ENCODE assay signal across 38 cellular contexts in genomic region chr1:60374537-60374936, GRCh38.
"Had no signal": no experiment of that assay in that cellular context is flagged by ENCODE, and none has a peak within 500 bp of the region (broad histone marks: within the 10 kb centered on the region; RNA-seq: fewer than 3 reads in every experiment).

No MANE protein-coding gene starts in this region.

- H3K4me1 ChIP-seq: adrenal gland, body of pancreas, breast epithelium had no signal

- H3K27me3 Mint-ChIP-seq: activated CD4-positive, alpha-beta memory T cell treated with anti-CD3 and anti-CD28 coated beads, Interleukin-2, amount 10 ng/mL, durations not matched to agents 7 days and 5 days; activated CD4-positive, alpha-beta T cell treated with anti-CD3 and anti-CD28 coated beads, Interleukin-2, amount 10 ng/mL, durations not matched to agents 7 days and 5 days; activated naive CD8-positive, alpha-beta T cell treated with anti-CD3 and anti-CD28 coated beads for 36 hours had no signal

- H3K9me3 ChIP-seq: adrenal gland, body of pancreas had no signal

- H3K27ac Mint-ChIP-seq: activated CD4-positive, alpha-beta memory T cell treated with anti-CD3 and anti-CD28 coated beads, Interleukin-2, amount 10 ng/mL, durations not matched to agents 7 days and 5 days; activated CD4-positive, alpha-beta T cell treated with anti-CD3 and anti-CD28 coated beads for 36 hours; activated CD4-positive, alpha-beta T cell treated with anti-CD3 and anti-CD28 coated beads, Interleukin-2, amount 10 ng/mL, durations not matched to agents 7 days and 5 days; activated naive CD4-positive, alpha-beta T cell treated with anti-CD3 and anti-CD28 coated beads for 36 hours; activated naive CD4-positive, alpha-beta T cell treated with anti-CD3 and anti-CD28 coated beads, Interleukin-2, amount 50 U/mL, for 72 hours; activated naive CD8-positive, alpha-beta T cell treated with anti-CD3 and anti-CD28 coated beads for 36 hours; activated T-cell treated with anti-CD3 and anti-CD28 coated beads, Interleukin-2, amount 50 U/mL, for 72 hours; activated T-helper 1 cell treated with anti-CD3 and anti-CD28 coated beads, Interleukin-12 subunit alpha, Interleukin-12 subunit beta, Interleukin-2, Interleukin-4 antibody, amounts not matched to agents 30 ng/mL and 10 ng/mL and 1 ng/mL, durations not matched to agents 14 hours and 24 hours and 36 hours; activated T-helper 17 cell treated with anti-CD3 and anti-CD28 coated beads, Interleukin-2, amount 50 U/mL, for 72 hours; T-helper 1 cell treated with Interleukin-12 subunit alpha and Interleukin-12 subunit beta and Interleukin-4 antibody, amounts not matched to agents 30 μg/mL and 1 μg/mL, for 36 hours; T-helper 2 cell treated with Interferon-gamma antibody and Interleukin-4, amounts not matched to agents 5 μg/mL and 100 μg/mL, for 36 hours; WTC11 had no signal

- H3K36me3 Mint-ChIP-seq: activated naive CD4-positive, alpha-beta T cell treated with anti-CD3 and anti-CD28 coated beads, Interleukin-2, amount 50 U/mL, for 72 hours; activated naive CD8-positive, alpha-beta T cell treated with anti-CD3 and anti-CD28 coated beads for 36 hours had no signal

- H3K4me1 Mint-ChIP-seq: activated CD4-positive, alpha-beta memory T cell treated with anti-CD3 and anti-CD28 coated beads, Interleukin-2, amount 10 ng/mL, durations not matched to agents 7 days and 5 days; activated CD4-positive, alpha-beta T cell treated with anti-CD3 and anti-CD28 coated beads for 36 hours; activated CD4-positive, alpha-beta T cell treated with anti-CD3 and anti-CD28 coated beads, Interleukin-2, amount 10 ng/mL, durations not matched to agents 7 days and 5 days; activated naive CD8-positive, alpha-beta T cell treated with anti-CD3 and anti-CD28 coated beads for 36 hours; activated T-helper 17 cell treated with anti-CD3 and anti-CD28 coated beads, Interleukin-2, amount 50 U/mL, for 72 hours; WTC11 had no signal

- H3K9me3 Mint-ChIP-seq: activated naive CD4-positive, alpha-beta T cell treated with anti-CD3 and anti-CD28 coated beads for 36 hours; T-helper 1 cell treated with Interleukin-12 subunit alpha and Interleukin-12 subunit beta and Interleukin-4 antibody, amounts not matched to agents 30 μg/mL and 1 μg/mL, for 36 hours; T-helper 2 cell treated with Interferon-gamma antibody and Interleukin-4, amounts not matched to agents 5 μg/mL and 100 μg/mL, for 36 hours had no signal

- FAIRE-seq: astrocyte, colon, TTC549 had no signal

- DNase-seq: activated CD4-positive, alpha-beta memory T cell treated with anti-CD3 and anti-CD28 coated beads, Interleukin-2, amount 10 ng/mL, durations not matched to agents 7 days and 5 days; activated CD4-positive, alpha-beta T cell treated with anti-CD3 and anti-CD28 coated beads for 1 hour; activated CD4-positive, alpha-beta T cell treated with anti-CD3 and anti-CD28 coated beads for 36 hours; activated CD4-positive, alpha-beta T cell treated with anti-CD3 and anti-CD28 coated beads for 48 hours; activated CD4-positive, alpha-beta T cell treated with anti-CD3 and anti-CD28 coated beads, Interleukin-2, amount 10 ng/mL, durations not matched to agents 7 days and 5 days; activated CD4-positive, alpha-beta T cell treated with anti-CD3 and anti-CD28 coated beads, Interleukin-2, amount 50 U/mL, for 48 hours; activated CD4-positive, CD25-positive, alpha-beta regulatory T cell; activated CD8-positive, alpha-beta memory T cell treated with anti-CD3 and anti-CD28 coated beads, Interleukin-2, amount 50 U/mL, for 4 hours; activated effector memory CD4-positive, alpha-beta T cell treated with anti-CD3 and anti-CD28 coated beads, Interleukin-2, amount 50 U/mL, for 16 hours; activated gamma-delta T cell treated with Interleukin-2 at 50 U/mL for 16 hours; activated naive CD4-positive, alpha-beta T cell; activated naive CD4-positive, alpha-beta T cell treated with anti-CD3 and anti-CD28 coated beads for 36 hours; activated naive CD4-positive, alpha-beta T cell treated with anti-CD3 and anti-CD28 coated beads, Interleukin-2, amount 50 U/mL, for 16 hours; activated naive CD8-positive, alpha-beta T cell treated with anti-CD3 and anti-CD28 coated beads for 36 hours; activated T-cell treated with anti-CD3 and anti-CD28 coated beads for 4 hours; activated T-cell treated with anti-CD3 and anti-CD28 coated beads, Interleukin-2, amount 50 U/mL, for 1 hour; activated T-cell treated with anti-CD3 and anti-CD28 coated beads, Interleukin-2, amount 50 U/mL, for 4 hours; activated T-cell treated with anti-CD3 and anti-CD28 coated beads, Interleukin-2, amount 50 U/mL, for 72 hours; adrenal gland; amniotic stem cell; aorta; body of pancreas; brain microvascular endothelial cell; central memory CD4-positive, alpha-beta T cell; T-helper 2 cell; T-helper 9 cell; WERI-Rb-1 had no signal

- H3K36me3 ChIP-seq: adrenal gland, brain microvascular endothelial cell, breast epithelium, WERI-Rb-1 had no signal

- ATAC-seq: activated CD4-positive, alpha-beta T cell treated with anti-CD3 and anti-CD28 coated beads for 36 hours; activated CD4-positive, CD25-positive, alpha-beta regulatory T cell treated with anti-CD3 and anti-CD28 coated beads, Interleukin-2, amount 50 U/mL, for 24 hours; activated naive CD4-positive, alpha-beta T cell treated with anti-CD3 and anti-CD28 coated beads, Interleukin-2, amount 50 U/mL, for 72 hours; activated T-cell treated with anti-CD3 and anti-CD28 coated beads, Interleukin-2, amount 50 U/mL, for 4 hours; activated T-cell treated with anti-CD3 and anti-CD28 coated beads, Interleukin-2, amount 50 U/mL, for 72 hours; activated T-helper 17 cell treated with anti-CD3 and anti-CD28 coated beads, Interleukin-2, amount 50 U/mL, for 72 hours; body of pancreas; WTC11 had no signal

- H3K4me3 ChIP-seq: adrenal gland, body of pancreas, breast epithelium had no signal

- H3K27me3 ChIP-seq: adrenal gland, body of pancreas, brain microvascular endothelial cell, breast epithelium had no signal

- H3K27ac ChIP-seq: adrenal gland, body of pancreas, brain microvascular endothelial cell, breast epithelium, WERI-Rb-1 had no signal

- H3K4me3 Mint-ChIP-seq: activated CD4-positive, alpha-beta memory T cell treated with anti-CD3 and anti-CD28 coated beads, Interleukin-2, amount 10 ng/mL, durations not matched to agents 7 days and 5 days; activated CD4-positive, alpha-beta T cell treated with anti-CD3 and anti-CD28 coated beads for 36 hours; activated CD4-positive, alpha-beta T cell treated with anti-CD3 and anti-CD28 coated beads, Interleukin-2, amount 10 ng/mL, durations not matched to agents 7 days and 5 days; activated naive CD4-positive, alpha-beta T cell treated with anti-CD3 and anti-CD28 coated beads for 36 hours; activated naive CD8-positive, alpha-beta T cell treated with anti-CD3 and anti-CD28 coated beads for 36 hours; activated T-cell treated with anti-CD3 and anti-CD28 coated beads, Interleukin-2, amount 50 U/mL, for 4 hours; activated T-cell treated with anti-CD3 and anti-CD28 coated beads, Interleukin-2, amount 50 U/mL, for 72 hours; activated T-helper 1 cell treated with anti-CD3 and anti-CD28 coated beads, Interleukin-12 subunit alpha, Interleukin-12 subunit beta, Interleukin-2, Interleukin-4 antibody, amounts not matched to agents 30 ng/mL and 10 ng/mL and 1 ng/mL, durations not matched to agents 14 hours and 24 hours and 36 hours; activated T-helper 17 cell treated with anti-CD3 and anti-CD28 coated beads, Interleukin-2, amount 50 U/mL, for 72 hours; T-helper 1 cell treated with Interleukin-12 subunit alpha and Interleukin-12 subunit beta and Interleukin-4 antibody, amounts not matched to agents 30 μg/mL and 1 μg/mL, for 36 hours; T-helper 2 cell treated with Interferon-gamma antibody and Interleukin-4, amounts not matched to agents 5 μg/mL and 100 μg/mL, for 36 hours; WTC11 had no signal
